ENCODE assay signal across 12 cellular contexts in genomic region chr20:31668944-31669343, GRCh38. TPM values are rescaled to one million over a fixed set of nuclear protein-coding genes. Genes with fewer than 3 reads are reported as not detected.
DNase-seq lines count a peak whose midpoint lies in the region; ATAC-seq and TF ChIP-seq lines count a peak whose summit lies in the region.
"Not testable (repeated sequence)": the region's sequence is repeated elsewhere in the genome, so short reads cannot be mapped to it uniquely, and the experiment has no call there.
"Had no signal": no experiment of that assay in that cellular context is flagged by ENCODE, and none has a peak within 500 bp of the region (broad histone marks: within the 10 kb centered on the region; RNA-seq: fewer than 3 reads in every experiment).

No MANE protein-coding gene starts in this region.

- H3K4me1 ChIP-seq in esophagus muscularis mucosa, result peaks cover 94 to 100% (median 99%) of the 10 kb centered on the region in 4 donors
- H3K4me1 ChIP-seq in lung (ENCODE audit: control insufficient read depth in 2 of 2, insufficient read depth in 2 of 2, low read length in 2 of 2), result peaks cover 44 to 48% of the 10 kb centered on the region in 2 donors
- peaks cover 86 to 100% of the 10 kb centered on the region in 2 donors for H3K4me1 ChIP-seq in thyroid gland

- H3K9me3 Mint-ChIP-seq in IgD-negative memory B cell; activated CD8-positive, alpha-beta T cell treated with anti-CD3 and anti-CD28 coated beads, Interleukin-2, amount 10 ng/mL, durations not matched to agents 7 days and 5 days (ENCODE audit: insufficient read depth); activated naive CD8-positive, alpha-beta T cell treated with anti-CD3 and anti-CD28 coated beads, Interleukin-2, amount 50 U/mL, for 24 hours: not testable (repeated sequence)

- not testable (repeated sequence) for TF ChIP-seq EP300 in esophagus muscularis mucosa (IDR thresholded peaks at IDR 0.05)

- not testable (repeated sequence) for H3K9me3 ChIP-seq in esophagus muscularis mucosa; lung (ENCODE audit: control insufficient read depth in 2 of 2, insufficient read depth in 1 of 2, low read length in 1 of 2); thyroid gland

- POLR2A ChIA-PET in activated CD8-positive, alpha-beta T cell treated with anti-CD3 and anti-CD28 coated beads, Interleukin-2, amount 10 ng/mL, durations not matched to agents 7 days and 5 days (lab: Charles Lee), result interaction anchor here (0.8 kb wide), 1 partner anchor 54 kb away, joined by 4 read pairs; no protein-coding TSS in a partner anchor

- H3K4me3 ChIP-seq in esophagus muscularis mucosa; lung; skin epidermis; thyroid gland (replicated peaks in 1 of 3): not testable (repeated sequence)

- H3K27ac ChIP-seq in esophagus muscularis mucosa (replicated peaks in 1 of 4) (peak overlapping the region; percentile 80 to 88 (median 86)), lung (ENCODE audit: low read depth in 1 of 2, low read length in 1 of 2) (peak overlapping the region; percentile 17 to 51), skin epidermis (peak overlapping the region in 12 of 21 experiments; percentile 32 to 89 (median 68)), thyroid gland (peak overlapping the region; percentile 30 to 90 (median 80))

- not testable (repeated sequence) for H3K27me3 Mint-ChIP-seq in IgD-negative memory B cell; activated CD8-positive, alpha-beta T cell treated with anti-CD3 and anti-CD28 coated beads, Interleukin-2, amount 10 ng/mL, durations not matched to agents 7 days and 5 days (ENCODE audit: low read depth); activated naive CD8-positive, alpha-beta T cell treated with anti-CD3 and anti-CD28 coated beads, Interleukin-2, amount 50 U/mL, for 24 hours

- 93% methylated on average over 2 of the region's 2 CpGs for WGBS in esophagus muscularis mucosa
- WGBS in lung, 2 donors, result 97 to 100% methylated on average over 2 of the region's 2 CpGs
- WGBS in thyroid gland, 2 donors, result 96 to 98% methylated on average over 2 of the region's 2 CpGs

- DNase-seq in activated CD8-positive, alpha-beta T cell treated with anti-CD3 and anti-CD28 coated beads, Interleukin-2, amount 10 ng/mL, durations not matched to agents 7 days and 5 days; activated naive CD8-positive, alpha-beta T cell treated with anti-CD3 and anti-CD28 coated beads, Interleukin-2, amount 50 U/mL, for 24 hours; esophagus muscularis mucosa (ENCODE audit: extremely low spot score); lung (ENCODE audit: low spot score); thyroid gland: not testable (repeated sequence)

- intact Hi-C loops in esophagus muscularis mucosa (cut with DNase I); thyroid gland (cut with DNase I): not testable (repeated sequence)

- H3K4me3 Mint-ChIP-seq in IgD-negative memory B cell; activated CD8-positive, alpha-beta T cell treated with anti-CD3 and anti-CD28 coated beads, Interleukin-2, amount 10 ng/mL, durations not matched to agents 7 days and 5 days; activated naive CD8-positive, alpha-beta T cell treated with anti-CD3 and anti-CD28 coated beads, Interleukin-2, amount 50 U/mL, for 24 hours: not testable (repeated sequence)

- H3K27ac Mint-ChIP-seq in IgD-negative memory B cell, result peak overlapping the region in 2 of 3 donors; percentile 16 to 39
- peak overlapping the region; percentile 80 for H3K27ac Mint-ChIP-seq in activated CD8-positive, alpha-beta T cell treated with anti-CD3 and anti-CD28 coated beads, Interleukin-2, amount 10 ng/mL, durations not matched to agents 7 days and 5 days
- H3K27ac Mint-ChIP-seq in activated naive CD8-positive, alpha-beta T cell treated with anti-CD3 and anti-CD28 coated beads, Interleukin-2, amount 50 U/mL, for 24 hours, result peak overlapping the region; percentile 79

- not testable (repeated sequence) for ATAC-seq in activated CD8-positive, alpha-beta T cell treated with anti-CD3 and anti-CD28 coated beads, Interleukin-2, amount 10 ng/mL, durations not matched to agents 7 days and 5 days; activated naive CD8-positive, alpha-beta T cell treated with anti-CD3 and anti-CD28 coated beads, Interleukin-2, amount 50 U/mL, for 24 hours; lung (ENCODE audit: insufficient read depth, low FRiP score)

- H3K4me1 Mint-ChIP-seq in IgD-negative memory B cell, result peaks cover 4 to 18% (median 11%) of the 10 kb centered on the region in 3 donors
- H3K4me1 Mint-ChIP-seq in activated CD8-positive, alpha-beta T cell treated with anti-CD3 and anti-CD28 coated beads, Interleukin-2, amount 10 ng/mL, durations not matched to agents 7 days and 5 days (ENCODE audit: low read depth), result peaks cover 92% of the 10 kb centered on the region
- H3K4me1 Mint-ChIP-seq in activated naive CD8-positive, alpha-beta T cell treated with anti-CD3 and anti-CD28 coated beads, Interleukin-2, amount 50 U/mL, for 24 hours, result peaks cover 86% of the 10 kb centered on the region

- not testable (repeated sequence) for TF ChIP-seq POLR2A in esophagus muscularis mucosa (IDR thresholded peaks at IDR 0.05; ENCODE audit: low read depth); thyroid gland (IDR thresholded peaks at IDR 0.05)

- not testable (repeated sequence) for H3K27me3 ChIP-seq in esophagus muscularis mucosa; lung (ENCODE audit: control insufficient read depth, insufficient read depth); thyroid gland

- TF ChIP-seq CTCF in esophagus muscularis mucosa (IDR thresholded peaks at IDR 0.05); lung (IDR thresholded peaks at IDR 0.05; ENCODE audit: control extremely low read depth, extremely low read depth); thyroid gland (IDR thresholded peaks at IDR 0.05): not testable (repeated sequence)

- CTCF ChIA-PET in activated CD8-positive, alpha-beta T cell treated with anti-CD3 and anti-CD28 coated beads, Interleukin-2, amount 10 ng/mL, durations not matched to agents 7 days and 5 days (lab: Charles Lee), result interaction anchor here (1.1 to 6.8 kb wide), 2 partner anchors 28 to 54 kb away, joined by 3 to 49 read pairs; partner anchors contain the start of gene BCL2L1

- peaks cover 22 to 32% (median 27%) of the 10 kb centered on the region in 4 donors for H3K36me3 ChIP-seq in esophagus muscularis mucosa
- peaks cover 0 to 19% of the 10 kb centered on the region in 2 donors for H3K36me3 ChIP-seq in lung (ENCODE audit: control insufficient read depth in 2 of 2, insufficient read depth in 2 of 2, low read length in 2 of 2)
- H3K36me3 ChIP-seq in thyroid gland, result peaks cover 8 to 19% of the 10 kb centered on the region in 2 donors

- H3K36me3 Mint-ChIP-seq in IgD-negative memory B cell, result not testable (repeated sequence)
- H3K36me3 Mint-ChIP-seq in activated CD8-positive, alpha-beta T cell treated with anti-CD3 and anti-CD28 coated beads, Interleukin-2, amount 10 ng/mL, durations not matched to agents 7 days and 5 days (ENCODE audit: low read depth), result peaks cover 76% of the 10 kb centered on the region
- peaks cover 80% of the 10 kb centered on the region for H3K36me3 Mint-ChIP-seq in activated naive CD8-positive, alpha-beta T cell treated with anti-CD3 and anti-CD28 coated beads, Interleukin-2, amount 50 U/mL, for 24 hours (ENCODE audit: low read depth)

RNA-seq across cellular contexts. Expression of gene COX4I2, which starts 31.2 kb away (rescaled TPM):
- 0.38 TPM for polyA plus RNA-seq in IgD-negative memory B cell
- not detected for total RNA-seq in activated CD8-positive, alpha-beta T cell treated with anti-CD3 and anti-CD28 coated beads, Interleukin-2, amount 10 ng/mL, durations not matched to agents 7 days and 5 days
- 10 to 100 TPM in 1 of 4 donors, 1 to 10 TPM in 3; 2.1 to 14.2 (median 7.1) TPM for total RNA-seq in esophagus muscularis mucosa
- 10 to 100 TPM; 14.4 to 18.8 TPM for total RNA-seq in lung
- polyA plus RNA-seq in lung, result 10 to 100 TPM; 21.0 to 51.8 TPM
- total RNA-seq in thyroid gland, result 1 to 10 TPM; 1.1 to 4.8 (median 3.4) TPM
- total RNA-seq: glomerular endothelial cell; GM12878; LHCN-M2; SJSA1; T-helper 1 cell treated with Interleukin-12 subunit alpha and Interleukin-12 subunit beta and Interleukin-4 antibody, amounts not matched to agents 30 ng/mL and 1 ng/mL, for 36 hours had no signal
- polyA plus RNA-seq: GM12878 had no signal

RNA-seq across cellular contexts. Expression of gene BCL2L1, which starts 53.7 kb away (rescaled TPM):
- polyA plus RNA-seq in IgD-negative memory B cell (9.8 TPM), lung (100 to 1,000 TPM; 107 to 120 TPM)
- 10 to 100 TPM; 71.4 to 73.0 TPM for total RNA-seq in activated CD8-positive, alpha-beta T cell treated with anti-CD3 and anti-CD28 coated beads, Interleukin-2, amount 10 ng/mL, durations not matched to agents 7 days and 5 days
- total RNA-seq in esophagus muscularis mucosa (100 to 1,000 TPM in 3 of 4 donors, 10 to 100 TPM in 1; 94.3 to 181 (median 140) TPM), lung (100 to 1,000 TPM; 113 to 150 TPM), thyroid gland (100 to 1,000 TPM; 110 to 154 (median 125) TPM)

Comparison
In these comparisons a context has a peak if more than half of its experiments do, and no peak if none do; other contexts are left out.
1. H3K27ac Mint-ChIP-seq: peak in every context shown above with its lines; median percentile 80 in activated CD8-positive, alpha-beta T cell treated with anti-CD3 and anti-CD28 coated beads, Interleukin-2, amount 10 ng/mL, durations not matched to agents 7 days and 5 days; 79 in activated naive CD8-positive, alpha-beta T cell treated with anti-CD3 and anti-CD28 coated beads, Interleukin-2, amount 50 U/mL, for 24 hours; 28 in IgD-negative memory B cell.
2. H3K27ac ChIP-seq: peak in every context shown above with its lines; median percentile 86 in esophagus muscularis mucosa; 80 in thyroid gland; 68 in skin epidermis; 34 in lung.